8 cellular contexts compared by ENCODE assay signal in genomic region chr12:8912910-8913309, GRCh38. TPM values are rescaled to one million over a fixed set of nuclear protein-coding genes. Genes with fewer than 3 reads are reported as not detected.
DNase-seq lines count a peak whose midpoint lies in the region; ATAC-seq and TF ChIP-seq lines count a peak whose summit lies in the region.

No MANE protein-coding gene starts in this region.

- H3K27me3 ChIP-seq in CD4-positive, alpha-beta T cell (ENCODE audit: control insufficient read depth, insufficient read depth, low read length) = no peaks in the 10 kb centered on the region
- H3K27me3 ChIP-seq in WERI-Rb-1 (ENCODE audit: insufficient read depth, low read depth, severe bottlenecking) (no peaks in the 10 kb centered on the region), iPS-18a (ENCODE audit: control insufficient read depth, insufficient read depth, low read length) (no peaks in the 10 kb centered on the region), tibial nerve (no peaks in the 10 kb centered on the region)

- WGBS in tibial nerve, 2 donors = 35 to 39% methylated on average over 9 of the region's 9 CpGs

- peak in 1 of 10 experiments; percentile 34 for DNase-seq in CD4-positive, alpha-beta T cell
- DNase-seq in HEK293T (ENCODE audit: extremely low spot score) (peak; percentile 20), WERI-Rb-1 (peak; percentile 25), tibial nerve (ENCODE audit: low spot score in 2 of 2) (no peak), NCI-H2029 treated with DMSO at 0.1 percent for 48 hours (lab: John Stamatoyannopoulos, UW) (no peak), KG1 (lab: John Stamatoyannopoulos, UW) (no peak)
- DNase-seq in activated CD8-positive, alpha-beta memory T cell treated with anti-CD3 and anti-CD28 coated beads, Interleukin-2, amount 50 U/mL, for 48 hours = no peak

- H3K9me3 Mint-ChIP-seq in CD4-positive, alpha-beta T cell = no peaks in the 10 kb centered on the region

- CTCF ChIA-PET in CD4-positive, alpha-beta T cell (lab: Charles Lee) = interaction anchor here (0.9 to 3.5 kb wide), 6 partner anchors 19 to 136 kb away, joined by 4 to 32 read pairs (median 8); partner anchors contain the start of gene M6PR
- CTCF ChIA-PET in HEK293T (lab: Yijun Ruan, JAX) = interaction anchor here (0.7 to 1.2 kb wide), 2 partner anchors 23 to 37 kb away, joined by 3 to 4 read pairs; partner anchors contain the start of gene M6PR

- H3K27ac Mint-ChIP-seq in CD4-positive, alpha-beta T cell = peak overlapping the region; percentile 83

- H3K36me3 ChIP-seq in WERI-Rb-1 (no peaks in the 10 kb centered on the region; the same call in 1 of the 2 replicates), iPS-18a (ENCODE audit: control insufficient read depth, low read depth, low read length) (peaks cover 8% of the 10 kb centered on the region), tibial nerve (no peaks in the 10 kb centered on the region)

- H3K4me1 Mint-ChIP-seq in CD4-positive, alpha-beta T cell (ENCODE audit: low read depth) = peaks cover 18% of the 10 kb centered on the region

- H3K4me3 ChIP-seq in WERI-Rb-1 (ENCODE audit: low read depth, low read length) (no peak overlapping the region), iPS-18a (ENCODE audit: low read length) (peak overlapping the region; percentile 89), tibial nerve (no peak overlapping the region)

- TF ChIP-seq EP300 in tibial nerve (IDR thresholded peaks at IDR 0.05) = no peak

- peaks cover 45% of the 10 kb centered on the region for H3K4me1 ChIP-seq in iPS-18a (ENCODE audit: control insufficient read depth, low read depth, low read length)
- peaks cover 0 to 40% (median 6%) of the 10 kb centered on the region in 4 donors for H3K4me1 ChIP-seq in tibial nerve

- H3K4me3 Mint-ChIP-seq in CD4-positive, alpha-beta T cell = peak overlapping the region; percentile 94

- peak overlapping the region; percentile 9 for H3K27ac ChIP-seq in CD4-positive, alpha-beta T cell (ENCODE audit: low read depth, low read length)
- H3K27ac ChIP-seq in WERI-Rb-1 = peak overlapping the region; percentile 99
- peak overlapping the region; percentile 98 for H3K27ac ChIP-seq in iPS-18a (ENCODE audit: low read length)
- H3K27ac ChIP-seq in tibial nerve = peak overlapping the region in 3 of 4 donors; percentile 83 to 96 (median 95)

- POLR2A ChIA-PET in CD4-positive, alpha-beta T cell (lab: Charles Lee) = interaction anchor here (0.9 kb wide), 1 partner anchor 37 kb away, joined by 4 read pairs; the partner anchor contains the start of gene M6PR
- POLR2A ChIA-PET in HEK293T (lab: Yijun Ruan, JAX) = interaction anchor here (1.0 kb wide), 1 partner anchor 220 kb away, joined by 3 read pairs; no protein-coding TSS in a partner anchor

- intact Hi-C loops in CD4-positive, alpha-beta T cell (cut with DNase I, micrococcal nuclease) = loop anchor here in 1 of 2 experiments (10.0 kb wide), 1 partner anchor 668 kb away; no protein-coding TSS in a partner anchor

- H3K9ac ChIP-seq in iPS-18a (ENCODE audit: low read length) = peak overlapping the region; percentile 99

- peak; percentile 31 for ATAC-seq in CD4-positive, alpha-beta T cell (ENCODE audit: poor library complexity)

- H3K9me3 ChIP-seq in CD4-positive, alpha-beta T cell (ENCODE audit: control insufficient read depth, low read length) = no peaks in the 10 kb centered on the region
- no peaks in the 10 kb centered on the region for H3K9me3 ChIP-seq in WERI-Rb-1 (ENCODE audit: severe bottlenecking)
- H3K9me3 ChIP-seq in iPS-18a (ENCODE audit: control insufficient read depth, low read depth, low read length) = no peaks in the 10 kb centered on the region
- no peaks in the 10 kb centered on the region for H3K9me3 ChIP-seq in tibial nerve

- H3K36me3 Mint-ChIP-seq in CD4-positive, alpha-beta T cell (ENCODE audit: low read depth) = no peaks in the 10 kb centered on the region

- no peak for TF ChIP-seq POLR2A in tibial nerve (IDR thresholded peaks at IDR 0.05)

- no peaks in the 10 kb centered on the region for H3K27me3 Mint-ChIP-seq in CD4-positive, alpha-beta T cell

- TF ChIP-seq CTCF in CD4-positive, alpha-beta T cell (IDR thresholded peaks at IDR 0.05) = peak; percentile 20
- TF ChIP-seq CTCF in WERI-Rb-1 (IDR thresholded peaks at IDR 0.05; ENCODE audit: low read depth, low read length) (no peak), tibial nerve (IDR thresholded peaks at IDR 0.05) (peak in 1 of 5 experiments; percentile 6)

TF ChIP-seq in HEK293T, 16 proteins besides CTCF, POLR2A, EP300 and RAD21:
- TF ChIP-seq FOXM1 (IDR thresholded peaks at IDR 0.05; ENCODE audit: borderline replicate concordance) = no peak
- no peak for TF ChIP-seq ELF4 (IDR thresholded peaks at IDR 0.05)
- TF ChIP-seq TARDBP (IDR thresholded peaks at IDR 0.05) = no peak
- no peak for TF ChIP-seq L3MBTL2 (conservative IDR thresholded peaks at IDR 0.05)
- TF ChIP-seq FOXK2 (IDR thresholded peaks at IDR 0.05) = no peak
- no peak for TF ChIP-seq ZNF384 (IDR thresholded peaks at IDR 0.05)
- TF ChIP-seq ARNT (IDR thresholded peaks at IDR 0.05) = no peak
- no peak for TF ChIP-seq SP1 (IDR thresholded peaks at IDR 0.05)
- TF ChIP-seq HDGF (IDR thresholded peaks at IDR 0.05; ENCODE audit: borderline replicate concordance) = no peak
- TF ChIP-seq SUZ12 (IDR thresholded peaks at IDR 0.05) = no peak
- TF ChIP-seq BHLHE40 (IDR thresholded peaks at IDR 0.05; ENCODE audit: borderline replicate concordance) = no peak
- TF ChIP-seq NFRKB (IDR thresholded peaks at IDR 0.05) = no peak
- TF ChIP-seq PKNOX1 (IDR thresholded peaks at IDR 0.05) = no peak
- TF ChIP-seq FOXA1 (IDR thresholded peaks at IDR 0.05) = no peak
- TF ChIP-seq LEF1 (IDR thresholded peaks at IDR 0.05; ENCODE audit: borderline replicate concordance) = no peak
- no peak for TF ChIP-seq CTBP1 (IDR thresholded peaks at IDR 0.05; ENCODE audit: borderline replicate concordance)

RNA-seq across cellular contexts. Expression of gene PHC1, which starts 1.4 kb away (rescaled TPM):
- total RNA-seq in CD4-positive, alpha-beta T cell = 10 to 100 TPM; 46.6 to 47.2 TPM
- 10 to 100 TPM; 28.8 to 87.0 (median 37.6) TPM for total RNA-seq in tibial nerve

RNA-seq across cellular contexts. Expression of gene M6PR, which starts 36.5 kb away (rescaled TPM):
- total RNA-seq in CD4-positive, alpha-beta T cell = 10 to 100 TPM; 53.4 to 55.8 TPM
- total RNA-seq in tibial nerve = 100 to 1,000 TPM in 1 of 4 donors, 10 to 100 TPM in 3; 63.2 to 109 (median 96.0) TPM

Comparison
In these comparisons a context has a peak if more than half of its experiments do, and no peak if none do; other contexts are left out.
1. DNase-seq: peak in HEK293T (single experiment) and WERI-Rb-1 (single experiment); none in tibial nerve (0 of 2), NCI-H2029 treated with DMSO at 0.1 percent for 48 hours (single experiment), KG1 (single experiment) and activated CD8-positive, alpha-beta memory T cell treated with anti-CD3 and anti-CD28 coated beads, Interleukin-2, amount 50 U/mL, for 48 hours (single experiment).
2. H3K27ac ChIP-seq: peak in every context shown above with its lines; median percentile 99 in WERI-Rb-1; 98 in iPS-18a; 95 in tibial nerve; 9 in CD4-positive, alpha-beta T cell.